In genomic region chr17:42189651-42189965, GRCh38 we compare ENCODE assay signal across 34 cellular contexts. TPM values are rescaled to one million over a fixed set of nuclear protein-coding genes. Genes with fewer than 3 reads are reported as not detected.
"Had no signal": no experiment of that assay in that cellular context is flagged by ENCODE, and none has a peak within 500 bp of the region (broad histone marks: within the 10 kb centered on the region; RNA-seq: fewer than 3 reads in every experiment).

No MANE protein-coding gene starts in this region.

- H3K27me3 Mint-ChIP-seq: memory B cell had no signal

- H3K9ac ChIP-seq: neural progenitor cell had no signal

- FAIRE-seq: colon, endothelial cell of umbilical vein, keratinocyte had no signal

- DNase-seq: effector memory CD4-positive, alpha-beta T cell; foreskin melanocyte; glutamatergic neuron; heart right ventricle; hippocampal formation; nucleus accumbens; stimulated activated CD4-positive, alpha-beta T cell treated with anti-CD3 and anti-CD28 coated beads, Interleukin-2, amount 100 ng/mL, for 24 hours; stimulated activated CD4-positive, alpha-beta T cell treated with anti-CD3 and anti-CD28 coated beads, Interleukin-4, amount 100 ng/mL, for 24 hours; stimulated activated naive CD4-positive, alpha-beta T cell treated with Interleukin-2 at 50 U/mL for 16 hours; stomach; tibial artery had no signal

- H3K27me3 ChIP-seq: esophagus muscularis mucosa, heart right ventricle, right atrium auricular region, stomach, tibial artery had no signal

- H3K36me3 ChIP-seq: neural progenitor cell, prostate gland, right atrium auricular region had no signal

- H3K4me2 ChIP-seq: neural progenitor cell, smooth muscle cell had no signal

- H3K4me3 ChIP-seq: esophagus muscularis mucosa, heart right ventricle, lung, neural progenitor cell, prostate gland, right atrium auricular region, smooth muscle cell, stomach, tibial artery had no signal

- H3K27ac ChIP-seq: esophagus muscularis mucosa, heart right ventricle, neural progenitor cell, prostate gland, right atrium auricular region, stomach, tibial artery had no signal

- H3K27ac Mint-ChIP-seq: memory B cell, nephron, neural progenitor cell, type B pancreatic cell had no signal

- H2AFZ ChIP-seq: neural progenitor cell had no signal

- H3K9me3 ChIP-seq: esophagus muscularis mucosa, heart right ventricle, prostate gland, right atrium auricular region, stomach, tibial artery had no signal

- H3K4me1 ChIP-seq: prostate gland had no signal

- H3K36me3 Mint-ChIP-seq: neural progenitor cell, type B pancreatic cell had no signal

- H3K4me3 Mint-ChIP-seq: memory B cell; neural progenitor cell; stimulated activated effector memory CD8-positive, alpha-beta T cell treated with anti-CD3 and anti-CD28 coated beads, Interleukin-12 subunit alpha, Interleukin-12 subunit beta, amount 100 ng/mL, for 72 hours; type B pancreatic cell had no signal

- H3K9me3 Mint-ChIP-seq: memory B cell; nephron; neural progenitor cell; stimulated activated effector memory CD8-positive, alpha-beta T cell treated with anti-CD3 and anti-CD28 coated beads, Interleukin-12 subunit alpha, Interleukin-12 subunit beta, amount 100 ng/mL, for 72 hours; type B pancreatic cell had no signal

RNA-seq across cellular contexts. Expression of gene HCRT, which starts 4.4 kb away (rescaled TPM):
- total RNA-seq: cerebellum, endothelial cell of umbilical vein, epithelial cell of proximal tubule, esophagus muscularis mucosa, fibroblast of lung, heart right ventricle, liver, lung, mononuclear cell, osteocyte, prostate gland, right atrium auricular region, sciatic nerve, smooth muscle cell, stomach, subcutaneous adipose tissue, temporal lobe, urinary bladder had no signal
- polyA plus RNA-seq: endothelial cell of umbilical vein, fibroblast of lung, heart right ventricle, keratinocyte, liver, lung, smooth muscle cell, stomach, urinary bladder had no signal

RNA-seq across cellular contexts. Expression of gene KCNH4, which starts 8.7 kb away (rescaled TPM):
- total RNA-seq: epithelial cell of proximal tubule, fibroblast of lung, liver, osteocyte, smooth muscle cell, stomach had no signal
- polyA plus RNA-seq: keratinocyte, smooth muscle cell, stomach had no signal
